ENCODE assay signal across 12 cellular contexts in the genomic region with DNA sequence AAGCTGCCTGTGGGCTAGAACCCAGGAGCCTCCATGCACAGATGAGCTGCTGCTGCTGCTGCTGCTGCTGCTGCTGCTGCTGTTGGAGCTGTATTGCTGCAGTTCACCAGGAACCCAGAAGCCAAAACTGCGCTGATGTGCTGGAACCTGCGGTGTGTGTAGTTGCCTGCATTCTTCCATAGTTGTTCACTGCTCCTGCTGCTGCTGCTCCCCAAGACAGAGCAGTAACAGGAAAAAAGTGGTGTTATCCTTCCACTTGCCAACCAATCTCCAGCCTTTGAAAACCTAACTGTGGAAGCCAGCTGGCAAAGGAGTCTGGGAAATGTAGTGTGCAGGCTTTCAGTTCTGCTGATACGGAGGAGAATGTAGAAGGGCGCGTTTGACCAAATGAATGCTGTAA. TPM values are rescaled to one million over a fixed set of nuclear protein-coding genes. Genes with fewer than 3 reads are reported as not detected.
DNase-seq lines count a peak whose midpoint lies in the region; ATAC-seq and TF ChIP-seq lines count a peak whose summit lies in the region.
"Had no signal": no experiment of that assay in that cellular context is flagged by ENCODE, and none has a peak within 500 bp of the region (broad histone marks: within the 10 kb centered on the region; RNA-seq: fewer than 3 reads in every experiment).

No MANE protein-coding gene starts in this region.

- TF ChIP-seq CTCF in osteocyte (IDR thresholded peaks at IDR 0.05): no peak

- intact Hi-C loops in head of caudate nucleus (cut with DNase I): no loop called here

- ATAC-seq in GM18520 (IDR thresholded peaks at IDR 0.05; ENCODE audit: unreplicated experiment) (no peak), HG02885 (IDR thresholded peaks at IDR 0.05; ENCODE audit: poor library complexity, unreplicated experiment) (no peak)
- ATAC-seq: activated naive CD8-positive, alpha-beta T cell treated with anti-CD3 and anti-CD28 coated beads, Interleukin-2, amount 50 U/mL, for 24 hours had no signal

- peaks cover 72% of the 10 kb centered on the region for H3K4me1 Mint-ChIP-seq in osteocyte (ENCODE audit: unreplicated experiment)

- peak overlapping the region; percentile 63 for H3K27ac Mint-ChIP-seq in osteocyte (ENCODE audit: unreplicated experiment)
- H3K27ac Mint-ChIP-seq: activated naive CD8-positive, alpha-beta T cell treated with anti-CD3 and anti-CD28 coated beads, Interleukin-2, amount 50 U/mL, for 24 hours had no signal

- H3K27me3 Mint-ChIP-seq in osteocyte (ENCODE audit: unreplicated experiment): no peaks in the 10 kb centered on the region
- H3K27me3 Mint-ChIP-seq: activated naive CD8-positive, alpha-beta T cell treated with anti-CD3 and anti-CD28 coated beads, Interleukin-2, amount 50 U/mL, for 24 hours had no signal

- DNase-seq in ELF-1 (ENCODE audit: low read depth, low spot score) (peak; percentile 34), anterior cingulate cortex (lab: John Stamatoyannopoulos, UW) (peak in 36 of 58 donors; percentile 2 to 81 (median 30)), head of caudate nucleus (peak in 26 of 42 donors; percentile 17 to 80 (median 40)), osteocyte (ENCODE audit: extremely low spot score, unreplicated experiment) (no peak), DMS 273 treated with DMSO at 0.1 percent for 48 hours (lab: John Stamatoyannopoulos, UW) (no peak), NCI-H510A (lab: John Stamatoyannopoulos, UW) (no peak)
- DNase-seq: activated CD4-positive, alpha-beta T cell treated with anti-CD3 and anti-CD28 coated beads, Interleukin-2, amount 50 U/mL, for 48 hours; activated naive CD8-positive, alpha-beta T cell treated with anti-CD3 and anti-CD28 coated beads, Interleukin-2, amount 50 U/mL, for 24 hours; foreskin melanocyte had no signal

- no peaks in the 10 kb centered on the region for H3K9me3 Mint-ChIP-seq in osteocyte (ENCODE audit: unreplicated experiment)
- H3K9me3 Mint-ChIP-seq: activated naive CD8-positive, alpha-beta T cell treated with anti-CD3 and anti-CD28 coated beads, Interleukin-2, amount 50 U/mL, for 24 hours; CD14-positive monocyte had no signal

- no peak overlapping the region for H3K4me3 Mint-ChIP-seq in osteocyte (ENCODE audit: unreplicated experiment)
- H3K4me3 Mint-ChIP-seq: activated naive CD8-positive, alpha-beta T cell treated with anti-CD3 and anti-CD28 coated beads, Interleukin-2, amount 50 U/mL, for 24 hours; CD14-positive monocyte had no signal

- peaks cover 7% of the 10 kb centered on the region for H3K36me3 Mint-ChIP-seq in osteocyte (ENCODE audit: unreplicated experiment)

RNA-seq across cellular contexts. Expression of gene ARHGAP35, which starts 37.9 kb away (rescaled TPM):
- 107 and 113 TPM in 2 replicates for total RNA-seq in osteocyte

RNA-seq across cellular contexts. Expression of gene AP2S1, which starts 48.1 kb away (rescaled TPM):
- total RNA-seq in osteocyte: 226 and 229 TPM in 2 replicates

Comparison
In these comparisons a context has a peak if more than half of its experiments do, and no peak if none do; other contexts are left out.
1. DNase-seq: peak in ELF-1 (single experiment), anterior cingulate cortex (36 of 58) and head of caudate nucleus (26 of 42); none in osteocyte (single experiment), DMS 273 treated with DMSO at 0.1 percent for 48 hours (single experiment) and NCI-H510A (single experiment).